In the genomic region with DNA sequence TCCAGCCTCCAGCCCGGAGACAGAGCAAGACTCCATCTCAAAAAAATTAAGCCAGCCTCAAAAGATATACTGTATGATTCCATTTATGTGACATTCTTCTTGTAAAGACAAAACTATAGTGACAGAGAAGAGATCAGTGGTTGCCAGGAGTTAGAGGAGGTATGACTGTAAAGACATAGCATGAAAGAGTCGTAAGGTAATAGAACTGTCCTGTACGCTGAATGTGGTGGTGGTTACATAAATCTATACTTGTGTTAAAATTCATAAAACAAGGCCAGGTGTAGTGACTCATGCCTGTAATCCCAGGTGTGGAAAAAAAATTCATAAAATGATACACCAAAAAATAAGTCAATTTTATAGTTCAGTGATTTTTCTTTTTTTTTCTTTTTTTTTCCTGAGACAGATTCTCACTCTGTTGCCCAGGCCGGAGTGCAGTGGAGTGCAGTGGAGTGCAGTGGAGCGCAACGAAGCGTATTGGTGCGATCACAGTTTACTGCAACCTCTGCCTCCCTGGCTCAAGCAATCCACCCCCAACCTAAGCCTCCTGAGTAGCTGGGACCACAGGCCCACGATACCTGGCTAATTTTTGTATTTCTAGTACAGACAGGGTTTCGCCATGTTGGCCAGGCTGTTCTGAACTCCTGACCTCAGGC, we compare ENCODE assay signal across 13 cellular contexts.
DNase-seq lines count a peak whose midpoint lies in the region; ATAC-seq, FAIRE-seq and TF ChIP-seq lines count a peak whose summit lies in the region.
"Had no signal": no experiment of that assay in that cellular context is flagged by ENCODE, and none has a peak within 500 bp of the region (broad histone marks: within the 10 kb centered on the region; RNA-seq: fewer than 3 reads in every experiment).

No MANE protein-coding gene starts in this region.

- H3K4me1 ChIP-seq in pancreas = no peaks in the 10 kb centered on the region
- H3K4me1 ChIP-seq in mucosa of descending colon (ENCODE audit: low read depth) = peaks cover 3% of the 10 kb centered on the region
- H3K4me1 ChIP-seq: esophagus muscularis mucosa had no signal

- DNase-seq in pancreas (no peak), cerebellar cortex (ENCODE audit: low spot score) (no peak), Kasumi-1 (lab: John Stamatoyannopoulos, UW) (no peak), mucosa of descending colon (no peak)
- DNase-seq: KG1 had no signal

- TF ChIP-seq CTCF in pancreas (IDR thresholded peaks at IDR 0.05) = no peak
- no peak for TF ChIP-seq CTCF in mucosa of descending colon (IDR thresholded peaks at IDR 0.05)

- FAIRE-seq in pancreas (lab: Jason Lieb, UNC) = no peak
- FAIRE-seq: astrocyte, islet of Langerhans had no signal

- peak; percentile 91 for ATAC-seq in GM18868 (IDR thresholded peaks at IDR 0.05; ENCODE audit: unreplicated experiment)
- peak; percentile 95 for ATAC-seq in GM21723 (IDR thresholded peaks at IDR 0.05; ENCODE audit: unreplicated experiment)
- ATAC-seq in HG03175 (IDR thresholded peaks at IDR 0.05; ENCODE audit: unreplicated experiment) = peak; percentile 95
- no peak for ATAC-seq in pancreas
- no peak for ATAC-seq in mucosa of descending colon
- ATAC-seq: natural killer cell treated with Interleukin-12 subunit alpha and Interleukin-12 subunit beta and Interleukin-15 and Interleukin-18, amount 100 ng/mL, for 72 hours had no signal

- H3K9me3 ChIP-seq in pancreas (no peaks in the 10 kb centered on the region), mucosa of descending colon (no peaks in the 10 kb centered on the region)
- H3K9me3 ChIP-seq: esophagus muscularis mucosa had no signal

- H3K27me3 ChIP-seq in layer of hippocampus (ENCODE audit: control insufficient read depth, insufficient read depth, low read length) (no peaks in the 10 kb centered on the region), pancreas (no peaks in the 10 kb centered on the region)
- H3K27me3 ChIP-seq: esophagus muscularis mucosa had no signal

- H3K36me3 ChIP-seq in pancreas = no peaks in the 10 kb centered on the region
- no peaks in the 10 kb centered on the region for H3K36me3 ChIP-seq in mucosa of descending colon (ENCODE audit: low read depth)
- H3K36me3 ChIP-seq: esophagus muscularis mucosa had no signal

- intact Hi-C loops in pancreas (cut with DNase I) (no loop called here), mucosa of descending colon (cut with DNase I, micrococcal nuclease) (no loop called here)

- no peak overlapping the region for H3K4me3 ChIP-seq in pancreas
- no peak overlapping the region for H3K4me3 ChIP-seq in mucosa of descending colon
- H3K4me3 ChIP-seq: esophagus muscularis mucosa had no signal

- H3K27ac ChIP-seq in layer of hippocampus (ENCODE audit: low read depth, low read length) (peak overlapping the region; percentile 92), pancreas (no peak overlapping the region)
- H3K27ac ChIP-seq: esophagus muscularis mucosa had no signal

- 83 to 87% methylated on average over 10 of the region's 10 CpGs for WGBS in pancreas, 2 donors

Comparison
In these comparisons a context has a peak if more than half of its experiments do, and no peak if none do; other contexts are left out.
1. ATAC-seq: peak in GM18868 (single experiment), GM21723 (single experiment) and HG03175 (single experiment); none in pancreas (0 of 4) and mucosa of descending colon (single experiment).